16 cellular contexts compared by ENCODE assay signal in genomic region chr2:184444623-184445223, GRCh38.
DNase-seq lines count a peak whose midpoint lies in the region; ATAC-seq and TF ChIP-seq lines count a peak whose summit lies in the region.
"Had no signal": no experiment of that assay in that cellular context is flagged by ENCODE, and none has a peak within 500 bp of the region (broad histone marks: within the 10 kb centered on the region; RNA-seq: fewer than 3 reads in every experiment).

No MANE protein-coding gene starts in this region.

- H3K9me3 ChIP-seq in SU-DHL-6 (ENCODE audit: insufficient read depth, low read length): no peaks in the 10 kb centered on the region
- H3K9me3 ChIP-seq: BLaER1 treated with 17β-estradiol and CSF1 and Interleukin-3, amounts not matched to agents 10 nM and 100 nM had no signal

- no peak overlapping the region for H3K4me3 Mint-ChIP-seq in activated naive CD4-positive, alpha-beta T cell treated with anti-CD3 and anti-CD28 coated beads for 36 hours
- H3K4me3 Mint-ChIP-seq in T-cell: no peak overlapping the region
- H3K4me3 Mint-ChIP-seq: effector memory CD8-positive, alpha-beta T cell; stimulated activated naive CD8-positive, alpha-beta T cell treated with anti-CD3 and anti-CD28 coated beads, Interleukin-15, Interleukin-2, amounts not matched to agents 100 ng/mL and 50 ng/mL, for 24 hours had no signal

- H3K27ac Mint-ChIP-seq in activated naive CD4-positive, alpha-beta T cell treated with anti-CD3 and anti-CD28 coated beads for 36 hours: no peak overlapping the region
- H3K27ac Mint-ChIP-seq in T-cell: no peak overlapping the region
- H3K27ac Mint-ChIP-seq: effector memory CD8-positive, alpha-beta T cell; stimulated activated naive CD8-positive, alpha-beta T cell treated with anti-CD3 and anti-CD28 coated beads, Interleukin-15, Interleukin-2, amounts not matched to agents 100 ng/mL and 50 ng/mL, for 24 hours had no signal

- H2AFZ ChIP-seq in SU-DHL-6 (ENCODE audit: low read depth, low read length, severe bottlenecking): peak overlapping the region; percentile 67

- H3K27me3 ChIP-seq in SU-DHL-6 (ENCODE audit: low read length): no peaks in the 10 kb centered on the region
- H3K27me3 ChIP-seq: BLaER1 treated with 17β-estradiol and CSF1 and Interleukin-3, amounts not matched to agents 10 nM and 100 nM; cardiac muscle cell; foreskin keratinocyte had no signal

- no peaks in the 10 kb centered on the region for H3K9me2 ChIP-seq in SU-DHL-6 (replicated peaks; ENCODE audit: insufficient read depth, low read length)

- no peaks in the 10 kb centered on the region for H3K4me1 Mint-ChIP-seq in activated naive CD4-positive, alpha-beta T cell treated with anti-CD3 and anti-CD28 coated beads for 36 hours (ENCODE audit: low read depth)
- H3K4me1 Mint-ChIP-seq in T-cell: no peaks in the 10 kb centered on the region

- POLR2A ChIA-PET in T-cell (lab: Charles Lee): no interaction called here

- peak overlapping the region; percentile 17 for H3K4me3 ChIP-seq in SU-DHL-6 (ENCODE audit: insufficient read depth, low read length, poor library complexity, severe bottlenecking)
- H3K4me3 ChIP-seq: BLaER1 treated with 17β-estradiol and CSF1 and Interleukin-3, amounts not matched to agents 10 nM and 100 nM; cardiac muscle cell; K562 had no signal

- peaks cover 3% of the 10 kb centered on the region for H3K9me3 Mint-ChIP-seq in activated naive CD4-positive, alpha-beta T cell treated with anti-CD3 and anti-CD28 coated beads for 36 hours
- peaks cover 0 to 6% (median 3%) of the 10 kb centered on the region in 3 donors for H3K9me3 Mint-ChIP-seq in T-cell

- DNase-seq in NCI-H345 (lab: John Stamatoyannopoulos, UW) (no peak), T-cell (no peak)
- no peak for DNase-seq in activated naive CD4-positive, alpha-beta T cell treated with anti-CD3 and anti-CD28 coated beads for 36 hours
- DNase-seq: activated naive CD4-positive, alpha-beta T cell; effector memory CD8-positive, alpha-beta T cell; NCI-H2029; SHP77 treated with DMSO at 0.1 percent for 48 hours had no signal

- TF ChIP-seq CTCF in SU-DHL-6 (IDR thresholded peaks at IDR 0.05; ENCODE audit: insufficient read depth, low read length, poor library complexity, severe bottlenecking): no peak

- CTCF ChIA-PET in activated naive CD4-positive, alpha-beta T cell treated with anti-CD3 and anti-CD28 coated beads for 36 hours (lab: Charles Lee): no interaction called here
- CTCF ChIA-PET in T-cell (lab: Charles Lee): no interaction called here

- H3F3A ChIP-seq in SU-DHL-6 (ENCODE audit: insufficient read depth): peaks cover 43% of the 10 kb centered on the region

- no peaks in the 10 kb centered on the region for H4K20me1 ChIP-seq in SU-DHL-6 (ENCODE audit: low read depth, low read length)
- H4K20me1 ChIP-seq: BLaER1 treated with 17β-estradiol and CSF1 and Interleukin-3, amounts not matched to agents 10 nM and 100 nM had no signal

- intact Hi-C loops in activated naive CD4-positive, alpha-beta T cell treated with anti-CD3 and anti-CD28 coated beads for 36 hours (cut with micrococcal nuclease): no loop called here

- peak overlapping the region; percentile 49 for H3K9ac ChIP-seq in SU-DHL-6 (ENCODE audit: low read length)
- H3K9ac ChIP-seq: BLaER1 treated with 17β-estradiol and CSF1 and Interleukin-3, amounts not matched to agents 10 nM and 100 nM had no signal

- no peaks in the 10 kb centered on the region for H3K36me3 Mint-ChIP-seq in activated naive CD4-positive, alpha-beta T cell treated with anti-CD3 and anti-CD28 coated beads for 36 hours (ENCODE audit: low read depth)
- H3K36me3 Mint-ChIP-seq in T-cell: no peaks in the 10 kb centered on the region

- no peaks in the 10 kb centered on the region for H3K27me3 Mint-ChIP-seq in activated naive CD4-positive, alpha-beta T cell treated with anti-CD3 and anti-CD28 coated beads for 36 hours (ENCODE audit: low read depth)
- no peaks in the 10 kb centered on the region for H3K27me3 Mint-ChIP-seq in T-cell
- H3K27me3 Mint-ChIP-seq: effector memory CD8-positive, alpha-beta T cell; stimulated activated naive CD8-positive, alpha-beta T cell treated with anti-CD3 and anti-CD28 coated beads, Interleukin-15, Interleukin-2, amounts not matched to agents 100 ng/mL and 50 ng/mL, for 24 hours had no signal

- H3K27ac ChIP-seq in SU-DHL-6 (ENCODE audit: low read depth, low read length): peak overlapping the region; percentile 99
- H3K27ac ChIP-seq: BLaER1 treated with 17β-estradiol and CSF1 and Interleukin-3, amounts not matched to agents 10 nM and 100 nM; cardiac muscle cell; foreskin keratinocyte had no signal

- ATAC-seq in GM19023 (IDR thresholded peaks at IDR 0.05; ENCODE audit: unreplicated experiment) (peak; percentile 35), GM21529 (IDR thresholded peaks at IDR 0.05; ENCODE audit: unreplicated experiment) (peak; percentile 42), HG03060 (IDR thresholded peaks at IDR 0.05; ENCODE audit: low read depth, unreplicated experiment) (peak; percentile 16), T-cell (replicated peaks in 1 of 4) (no peak)
- ATAC-seq: effector memory CD8-positive, alpha-beta T cell; foreskin keratinocyte; K562 had no signal

- no peaks in the 10 kb centered on the region for H3K36me3 ChIP-seq in SU-DHL-6 (ENCODE audit: low read length)
- H3K36me3 ChIP-seq: BLaER1 treated with 17β-estradiol and CSF1 and Interleukin-3, amounts not matched to agents 10 nM and 100 nM; cardiac muscle cell had no signal

- peak overlapping the region; percentile 78 for H3K4me2 ChIP-seq in SU-DHL-6 (ENCODE audit: low read depth, low read length, poor library complexity, severe bottlenecking)
- H3K4me2 ChIP-seq: BLaER1 treated with 17β-estradiol and CSF1 and Interleukin-3, amounts not matched to agents 10 nM and 100 nM had no signal

- H3K79me2 ChIP-seq in SU-DHL-6 (ENCODE audit: insufficient read depth, low read length): no peaks in the 10 kb centered on the region

Comparison
In these comparisons a context has a peak if more than half of its experiments do, and no peak if none do; other contexts are left out.
1. ATAC-seq: peak in GM19023 (single experiment), GM21529 (single experiment) and HG03060 (single experiment); none in T-cell (0 of 4).